In genomic region chr11:130237282-130238006, GRCh38 we compare ENCODE assay signal across 11 cellular contexts.
"Had no signal": no experiment of that assay in that cellular context is flagged by ENCODE, and none has a peak within 500 bp of the region (broad histone marks: within the 10 kb centered on the region; RNA-seq: fewer than 3 reads in every experiment).

No MANE protein-coding gene starts in this region.

- H3K27me3 ChIP-seq: foreskin keratinocyte, thyroid gland had no signal

- H3K27ac ChIP-seq: foreskin keratinocyte, thyroid gland had no signal

- H3K4me1 ChIP-seq: foreskin keratinocyte, thyroid gland had no signal

- DNase-seq: activated CD4-positive, alpha-beta T cell treated with anti-CD3 and anti-CD28 coated beads for 1 hour; activated CD4-positive, alpha-beta T cell treated with anti-CD3 and anti-CD28 coated beads, Interleukin-2, amount 50 U/mL, for 4 hours; activated naive CD4-positive, alpha-beta T cell treated with anti-CD3 and anti-CD28 coated beads for 36 hours; effector memory CD8-positive, alpha-beta T cell; foreskin keratinocyte; nucleus accumbens; posterior cingulate gyrus; stimulated activated CD4-positive, alpha-beta T cell treated with anti-CD3 and anti-CD28 coated beads, Interleukin-2, amount 100 ng/mL, for 48 hours; thyroid gland had no signal

- H3K4me3 ChIP-seq: thyroid gland had no signal

- H3K9me3 ChIP-seq: thyroid gland had no signal

- ATAC-seq: effector memory CD8-positive, alpha-beta T cell; foreskin keratinocyte; natural killer cell treated with Interleukin-12 subunit alpha and Interleukin-12 subunit beta and Interleukin-15 and Interleukin-18, amount 100 ng/mL, for 72 hours; stimulated activated memory B cell treated with anti-CD40 and anti-IgM and Interleukin-4, amounts not matched to agents 10 μg/mL and 1 μg/mL and 100 μg/mL, for 72 hours had no signal
